ENCODE assay signal across 8 cellular contexts in the genomic region with DNA sequence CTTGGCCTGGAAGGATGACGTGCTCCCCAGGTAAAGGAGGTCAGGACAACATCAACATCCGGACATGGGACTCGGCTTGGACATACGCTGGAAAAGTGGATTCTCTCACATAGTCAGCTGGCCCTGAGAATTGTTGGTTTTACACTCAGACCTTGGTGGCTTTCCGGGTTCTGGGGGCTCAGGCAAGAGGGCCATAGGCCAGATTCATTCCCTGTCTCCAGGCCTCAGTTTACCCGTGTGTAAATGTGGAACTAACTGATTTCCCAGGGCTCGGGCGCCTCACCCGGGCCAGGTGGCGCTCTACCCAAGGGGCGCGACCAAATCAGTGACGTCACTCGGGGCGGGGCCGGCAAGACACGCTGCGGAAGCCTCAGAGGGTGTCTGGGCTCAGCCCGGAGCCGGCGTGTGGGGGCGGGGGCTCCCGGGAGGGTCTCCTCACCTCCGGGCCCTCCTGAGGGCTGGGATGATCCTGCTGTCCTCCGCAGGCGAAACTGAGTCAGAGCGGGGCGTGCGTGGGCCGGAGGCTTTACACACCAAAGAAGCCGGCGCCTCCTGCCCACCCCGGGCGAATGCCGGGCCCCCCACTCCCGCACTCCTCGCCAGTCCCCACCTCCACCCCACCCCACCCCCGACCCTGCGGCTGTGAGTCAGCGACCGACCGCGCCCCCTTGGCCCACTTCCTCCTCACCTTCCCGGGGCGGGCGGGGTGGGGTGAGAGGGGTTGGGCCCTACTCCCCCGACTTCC. TPM values are rescaled to one million over a fixed set of nuclear protein-coding genes. Genes with fewer than 3 reads are reported as not detected.
DNase-seq lines count a peak whose midpoint lies in the region; ATAC-seq and TF ChIP-seq lines count a peak whose summit lies in the region.

No MANE protein-coding gene starts in this region.

- DNase-seq in NCI-H146 (lab: John Stamatoyannopoulos, UW): peak; percentile 92
- peak; percentile 92 for DNase-seq in amniotic stem cell (lab: John Stamatoyannopoulos, UW)
- peak; percentile 95 to 97 (median 97) for DNase-seq in right cardiac atrium
- DNase-seq in vagina (ENCODE audit: extremely low spot score in 2 of 2): no peak

- H3K9ac ChIP-seq in rectal smooth muscle tissue (ENCODE audit: low read length): no peak overlapping the region

- H3K27me3 Mint-ChIP-seq in T-helper 1 cell treated with Interleukin-12 subunit alpha and Interleukin-12 subunit beta and Interleukin-4 antibody, amounts not matched to agents 30 μg/mL and 1 μg/mL, for 36 hours (ENCODE audit: low read depth): no peaks in the 10 kb centered on the region

- H3K9me3 Mint-ChIP-seq in T-helper 1 cell treated with Interleukin-12 subunit alpha and Interleukin-12 subunit beta and Interleukin-4 antibody, amounts not matched to agents 30 μg/mL and 1 μg/mL, for 36 hours: no peaks in the 10 kb centered on the region

- H3K27me3 ChIP-seq in right cardiac atrium (ENCODE audit: control insufficient read depth, insufficient read depth) (no peaks in the 10 kb centered on the region), rectal smooth muscle tissue (ENCODE audit: control insufficient read depth, insufficient read depth, low read length) (no peaks in the 10 kb centered on the region), vagina (no peaks in the 10 kb centered on the region)

- ATAC-seq in HG02884 (IDR thresholded peaks at IDR 0.05; ENCODE audit: unreplicated experiment): peak; percentile 44
- ATAC-seq in right cardiac atrium: peak; percentile 84 to 89

- peaks cover 22% of the 10 kb centered on the region for H3K4me1 Mint-ChIP-seq in T-helper 1 cell treated with Interleukin-12 subunit alpha and Interleukin-12 subunit beta and Interleukin-4 antibody, amounts not matched to agents 30 μg/mL and 1 μg/mL, for 36 hours (ENCODE audit: low read depth)

- peak overlapping the region; percentile 97 for H3K27ac ChIP-seq in right cardiac atrium (ENCODE audit: low read length)
- H3K27ac ChIP-seq in rectal smooth muscle tissue (ENCODE audit: low read depth, low read length): peak overlapping the region; percentile 98
- peak overlapping the region; percentile 93 for H3K27ac ChIP-seq in vagina

- H3K4me3 Mint-ChIP-seq in T-helper 1 cell treated with Interleukin-12 subunit alpha and Interleukin-12 subunit beta and Interleukin-4 antibody, amounts not matched to agents 30 μg/mL and 1 μg/mL, for 36 hours: peak overlapping the region; percentile 83

- under 1% methylated on average over 47 of the region's 47 CpGs for WGBS in right cardiac atrium

- H3K9me3 ChIP-seq in right cardiac atrium (ENCODE audit: control insufficient read depth, low read length): no peaks in the 10 kb centered on the region
- no peaks in the 10 kb centered on the region for H3K9me3 ChIP-seq in vagina

- H3K4me3 ChIP-seq in right cardiac atrium (ENCODE audit: low read length): peak overlapping the region; percentile 98
- peak overlapping the region; percentile 99 for H3K4me3 ChIP-seq in rectal smooth muscle tissue (ENCODE audit: low read length)
- H3K4me3 ChIP-seq in vagina: peak overlapping the region; percentile 97 to 100

- H3K27ac Mint-ChIP-seq in T-helper 1 cell treated with Interleukin-12 subunit alpha and Interleukin-12 subunit beta and Interleukin-4 antibody, amounts not matched to agents 30 μg/mL and 1 μg/mL, for 36 hours: peak overlapping the region; percentile 97

- H3K4me1 ChIP-seq in right cardiac atrium (ENCODE audit: control insufficient read depth, insufficient read depth, low read length) (peaks cover 3% of the 10 kb centered on the region), rectal smooth muscle tissue (ENCODE audit: control insufficient read depth, insufficient read depth, low read length) (peaks cover 3% of the 10 kb centered on the region), vagina (peaks cover 41% of the 10 kb centered on the region)

- peak in 2 of 3 experiments; percentile 8 to 48 for TF ChIP-seq CTCF in vagina (IDR thresholded peaks at IDR 0.05)

- intact Hi-C loops in right cardiac atrium (cut with DNase I) (no loop called here), vagina (cut with DNase I) (no loop called here)

- TF ChIP-seq POLR2A in GM15510 (IDR thresholded peaks at IDR 0.05; ENCODE audit: borderline replicate concordance, extremely low read depth, insufficient read length): peak; percentile 77
- TF ChIP-seq POLR2A in vagina (IDR thresholded peaks at IDR 0.05): peak in 1 of 2 donors; percentile 83

- H3K36me3 ChIP-seq in rectal smooth muscle tissue (ENCODE audit: control insufficient read depth, insufficient read depth, low read length): no peaks in the 10 kb centered on the region
- H3K36me3 ChIP-seq in vagina: no peaks in the 10 kb centered on the region

- H3K36me3 Mint-ChIP-seq in T-helper 1 cell treated with Interleukin-12 subunit alpha and Interleukin-12 subunit beta and Interleukin-4 antibody, amounts not matched to agents 30 μg/mL and 1 μg/mL, for 36 hours (ENCODE audit: low read depth): peaks cover 12% of the 10 kb centered on the region

RNA-seq across cellular contexts. Expression of gene VASP, which starts 0.9 kb away (rescaled TPM):
- total RNA-seq in right cardiac atrium (10 to 100 TPM; 44.1 to 85.4 (median 47.4) TPM), vagina (103 TPM)
- 42.2 TPM for polyA plus RNA-seq in right cardiac atrium

RNA-seq across cellular contexts. Expression of gene PPM1N, which starts 8.2 kb away (rescaled TPM):
- total RNA-seq in right cardiac atrium (under 1 TPM in 2 of 4 donors, not detected in 2; 0.24 to 0.96 TPM), vagina (3.9 TPM)
- polyA plus RNA-seq in right cardiac atrium: 0.91 TPM

RNA-seq across cellular contexts. Expression of gene RTN2, which starts 9.6 kb away (rescaled TPM):
- total RNA-seq in right cardiac atrium (10 to 100 TPM; 18.7 to 26.4 (median 20.4) TPM), vagina (13.0 TPM)
- polyA plus RNA-seq in right cardiac atrium: 20.2 TPM

RNA-seq across cellular contexts. Expression of gene FOSB, which starts 38.6 kb away (rescaled TPM):
- 10 to 100 TPM in 1 of 4 donors, 1 to 10 TPM in 3; 1.6 to 16.3 (median 6.1) TPM for total RNA-seq in right cardiac atrium
- polyA plus RNA-seq in right cardiac atrium: 57.8 TPM
- 20.6 TPM for total RNA-seq in vagina

Comparison
In these comparisons a context has a peak if more than half of its experiments do, and no peak if none do; other contexts are left out.
1. DNase-seq: peak in NCI-H146 (single experiment), amniotic stem cell (single experiment) and right cardiac atrium (3 of 3); none in vagina (0 of 2).
2. Peak in every context shown above with its lines, with median percentiles within 50 percentile points of each other: H3K27ac ChIP-seq and H3K4me3 ChIP-seq.